In genomic region chr1:119731060-119731459, GRCh38 we compare ENCODE assay signal across 18 cellular contexts. TPM values are rescaled to one million over a fixed set of nuclear protein-coding genes. Genes with fewer than 3 reads are reported as not detected.
"Had no signal": no experiment of that assay in that cellular context is flagged by ENCODE, and none has a peak within 500 bp of the region (broad histone marks: within the 10 kb centered on the region; RNA-seq: fewer than 3 reads in every experiment).

No MANE protein-coding gene starts in this region.

- H3K4me1 Mint-ChIP-seq: activated T-helper 17 cell treated with anti-CD3 and anti-CD28 coated beads, Interleukin-2, amount 50 U/mL, for 72 hours; immature natural killer cell had no signal

- H3K27ac Mint-ChIP-seq: activated T-helper 17 cell treated with anti-CD3 and anti-CD28 coated beads, Interleukin-2, amount 50 U/mL, for 72 hours; immature natural killer cell had no signal

- ATAC-seq: activated T-helper 17 cell treated with anti-CD3 and anti-CD28 coated beads, Interleukin-2, amount 50 U/mL, for 72 hours; left lung had no signal

- H3K27me3 ChIP-seq: adrenal gland, esophagus muscularis mucosa, left lung, sigmoid colon had no signal

- H3K27ac ChIP-seq: adrenal gland, esophagus muscularis mucosa, left lung, sigmoid colon, WERI-Rb-1 had no signal

- H3K9me3 Mint-ChIP-seq: activated T-helper 17 cell treated with anti-CD3 and anti-CD28 coated beads, Interleukin-2, amount 50 U/mL, for 72 hours; immature natural killer cell had no signal

- DNase-seq: activated CD4-positive, alpha-beta T cell treated with anti-CD3 and anti-CD28 coated beads for 48 hours; activated naive CD4-positive, alpha-beta T cell treated with anti-CD3 and anti-CD28 coated beads, Interleukin-2, amount 50 U/mL, for 16 hours; adrenal gland; cerebellar nuclear complex; dermis blood vessel endothelial cell; glutamatergic neuron; immature natural killer cell; left lung; sigmoid colon; stimulated activated naive CD4-positive, alpha-beta T cell; T-helper 9 cell; WERI-Rb-1 had no signal

- H3K4me3 Mint-ChIP-seq: activated T-helper 17 cell treated with anti-CD3 and anti-CD28 coated beads, Interleukin-2, amount 50 U/mL, for 72 hours; immature natural killer cell had no signal

- H3K4me3 ChIP-seq: adrenal gland, esophagus muscularis mucosa, left lung, sigmoid colon had no signal

- H3K4me1 ChIP-seq: adrenal gland, left lung, sigmoid colon had no signal

- H3K36me3 ChIP-seq: adrenal gland had no signal

- H3K9me3 ChIP-seq: adrenal gland, esophagus muscularis mucosa, left lung, sigmoid colon had no signal

- H3K27me3 Mint-ChIP-seq: activated T-helper 17 cell treated with anti-CD3 and anti-CD28 coated beads, Interleukin-2, amount 50 U/mL, for 72 hours had no signal

- H3K36me3 Mint-ChIP-seq: immature natural killer cell had no signal

RNA-seq across cellular contexts. Expression of gene HMGCS2, which starts 37.6 kb away (rescaled TPM):
- total RNA-seq: activated T-helper 17 cell treated with anti-CD3 and anti-CD28 coated beads, Interleukin-2, amount 50 U/mL, for 72 hours; dermis blood vessel endothelial cell; fibroblast of villous mesenchyme; osteoblast; pulmonary artery endothelial cell had no signal
- polyA plus RNA-seq: immature natural killer cell, neural cell had no signal
